9 cellular contexts compared by ENCODE assay signal in genomic region chr3:195133462-195133861, GRCh38.
A peak's percentile ranks its signal among the peaks of the same experiment; 100 is the strongest.
DNase-seq lines count a peak whose midpoint lies in the region; ATAC-seq and TF ChIP-seq lines count a peak whose summit lies in the region.
"Had no signal": no experiment of that assay in that cellular context is flagged by ENCODE, and none has a peak within 500 bp of the region (broad histone marks: within the 10 kb centered on the region; RNA-seq: fewer than 3 reads in every experiment).

No MANE protein-coding gene starts in this region.

- H3K4me3 ChIP-seq in stomach: no peak overlapping the region

- no peak for TF ChIP-seq POLR2A in stomach (IDR thresholded peaks at IDR 0.05)

- H3K4me1 Mint-ChIP-seq in activated CD8-positive, alpha-beta T cell treated with anti-CD3 and anti-CD28 coated beads for 36 hours (ENCODE audit: low read depth): peaks cover 23% of the 10 kb centered on the region
- H3K4me1 Mint-ChIP-seq in activated CD8-positive, alpha-beta T cell treated with anti-CD3 and anti-CD28 coated beads, Interleukin-2, amount 10 ng/mL, durations not matched to agents 7 days and 5 days (ENCODE audit: low read depth): peaks cover 12% of the 10 kb centered on the region
- H3K4me1 Mint-ChIP-seq in T-cell: peaks cover 12 to 29% (median 20%) of the 10 kb centered on the region in 3 donors

- no peaks in the 10 kb centered on the region for H3K9me3 Mint-ChIP-seq in activated CD8-positive, alpha-beta T cell treated with anti-CD3 and anti-CD28 coated beads for 36 hours
- no peaks in the 10 kb centered on the region for H3K9me3 Mint-ChIP-seq in activated CD8-positive, alpha-beta T cell treated with anti-CD3 and anti-CD28 coated beads, Interleukin-2, amount 10 ng/mL, durations not matched to agents 7 days and 5 days (ENCODE audit: insufficient read depth)
- no peaks in the 10 kb centered on the region for H3K9me3 Mint-ChIP-seq in T-cell

- ATAC-seq in activated CD8-positive, alpha-beta T cell treated with anti-CD3 and anti-CD28 coated beads for 36 hours: no peak
- ATAC-seq in activated CD8-positive, alpha-beta T cell treated with anti-CD3 and anti-CD28 coated beads, Interleukin-2, amount 10 ng/mL, durations not matched to agents 7 days and 5 days: no peak
- ATAC-seq in T-cell (replicated peaks in 1 of 4): peak; percentile 38 to 93 (median 55)

- POLR2A ChIA-PET in activated CD8-positive, alpha-beta T cell treated with anti-CD3 and anti-CD28 coated beads for 36 hours (lab: Charles Lee): interaction anchor here (1.1 kb wide), 1 partner anchor 22 kb away, joined by 4 read pairs; no protein-coding TSS in a partner anchor
- POLR2A ChIA-PET in activated CD8-positive, alpha-beta T cell treated with anti-CD3 and anti-CD28 coated beads, Interleukin-2, amount 10 ng/mL, durations not matched to agents 7 days and 5 days (lab: Charles Lee): no interaction called here
- POLR2A ChIA-PET in T-cell (lab: Charles Lee): interaction anchor here in 1 of 2 donors (0.6 kb wide), 1 partner anchor 374 kb away, joined by 7 read pairs; no protein-coding TSS in a partner anchor

- no peaks in the 10 kb centered on the region for H3K36me3 ChIP-seq in stomach

- no peak overlapping the region for H3K27ac Mint-ChIP-seq in activated CD8-positive, alpha-beta T cell treated with anti-CD3 and anti-CD28 coated beads for 36 hours
- no peak overlapping the region for H3K27ac Mint-ChIP-seq in activated CD8-positive, alpha-beta T cell treated with anti-CD3 and anti-CD28 coated beads, Interleukin-2, amount 10 ng/mL, durations not matched to agents 7 days and 5 days
- H3K27ac Mint-ChIP-seq in T-cell: no peak overlapping the region
- H3K27ac Mint-ChIP-seq: activated naive CD8-positive, alpha-beta T cell had no signal

- no peaks in the 10 kb centered on the region for H3K9me3 ChIP-seq in stomach

- no peak overlapping the region for H3K4me3 Mint-ChIP-seq in activated CD8-positive, alpha-beta T cell treated with anti-CD3 and anti-CD28 coated beads for 36 hours
- H3K4me3 Mint-ChIP-seq in activated CD8-positive, alpha-beta T cell treated with anti-CD3 and anti-CD28 coated beads, Interleukin-2, amount 10 ng/mL, durations not matched to agents 7 days and 5 days: no peak overlapping the region
- H3K4me3 Mint-ChIP-seq in T-cell: no peak overlapping the region
- H3K4me3 Mint-ChIP-seq: activated naive CD8-positive, alpha-beta T cell had no signal

- peaks cover 0 to 28% (median 14%) of the 10 kb centered on the region in 4 donors for H3K4me1 ChIP-seq in stomach

- TF ChIP-seq EP300 in stomach (IDR thresholded peaks at IDR 0.05): peak; percentile 49

- H3K36me3 Mint-ChIP-seq in activated CD8-positive, alpha-beta T cell treated with anti-CD3 and anti-CD28 coated beads for 36 hours (ENCODE audit: low read depth): peaks cover 3% of the 10 kb centered on the region
- H3K36me3 Mint-ChIP-seq in activated CD8-positive, alpha-beta T cell treated with anti-CD3 and anti-CD28 coated beads, Interleukin-2, amount 10 ng/mL, durations not matched to agents 7 days and 5 days (ENCODE audit: low read depth): no peaks in the 10 kb centered on the region
- H3K36me3 Mint-ChIP-seq in T-cell: peaks cover 4% of the 10 kb centered on the region

- peak overlapping the region in 4 of 5 donors; percentile 24 to 83 (median 48) for H3K27ac ChIP-seq in stomach

- no peaks in the 10 kb centered on the region for H3K27me3 ChIP-seq in stomach

- H3K27me3 Mint-ChIP-seq in activated CD8-positive, alpha-beta T cell treated with anti-CD3 and anti-CD28 coated beads for 36 hours: no peaks in the 10 kb centered on the region
- H3K27me3 Mint-ChIP-seq in activated CD8-positive, alpha-beta T cell treated with anti-CD3 and anti-CD28 coated beads, Interleukin-2, amount 10 ng/mL, durations not matched to agents 7 days and 5 days (ENCODE audit: low read depth): no peaks in the 10 kb centered on the region
- no peaks in the 10 kb centered on the region for H3K27me3 Mint-ChIP-seq in T-cell
- H3K27me3 Mint-ChIP-seq: activated naive CD8-positive, alpha-beta T cell had no signal

- peak; percentile 37 for DNase-seq in activated CD8-positive, alpha-beta T cell treated with anti-CD3 and anti-CD28 coated beads for 36 hours
- DNase-seq in activated CD8-positive, alpha-beta T cell treated with anti-CD3 and anti-CD28 coated beads, Interleukin-2, amount 10 ng/mL, durations not matched to agents 7 days and 5 days: no peak
- DNase-seq in T-cell (peak in 32 of 34 experiments; percentile 8 to 51 (median 26)), fibroblast of peridontal ligament (ENCODE audit: extremely low read depth) (peak; percentile 96), stomach (no peak), GM20000 (ENCODE audit: low spot score) (no peak), NAMALWA (ENCODE audit: low spot score) (no peak)
- no peak for DNase-seq in NK-92 treated with Interleukin-12 subunit alpha and Interleukin-12 subunit beta, amount 100 ng/mL, for 24 hours (lab: John Stamatoyannopoulos, UW)

- WGBS in stomach, 5 donors: 49 to 74% (median 66%) methylated on average over 12 of the region's 12 CpGs

- CTCF ChIA-PET in activated CD8-positive, alpha-beta T cell treated with anti-CD3 and anti-CD28 coated beads for 36 hours (lab: Charles Lee): interaction anchor here (1.0 to 1.5 kb wide), 2 partner anchors 27 to 53 kb away, joined by 3 read pairs; no protein-coding TSS in a partner anchor
- CTCF ChIA-PET in activated CD8-positive, alpha-beta T cell treated with anti-CD3 and anti-CD28 coated beads, Interleukin-2, amount 10 ng/mL, durations not matched to agents 7 days and 5 days (lab: Charles Lee): interaction anchor here (1.1 kb wide), 1 partner anchor 125 kb away, joined by 3 read pairs; no protein-coding TSS in a partner anchor
- CTCF ChIA-PET in T-cell (lab: Charles Lee): no interaction called here

- intact Hi-C loops in activated CD8-positive, alpha-beta T cell treated with anti-CD3 and anti-CD28 coated beads for 36 hours (cut with micrococcal nuclease): no loop called here
- intact Hi-C loops in stomach (cut with DNase I; ENCODE audit: low total_unique reads): no loop called here

- TF ChIP-seq CTCF in activated CD8-positive, alpha-beta T cell treated with anti-CD3 and anti-CD28 coated beads for 36 hours (IDR thresholded peaks at IDR 0.05): no peak
- TF ChIP-seq CTCF in stomach (IDR thresholded peaks at IDR 0.05): no peak
- no peak for TF ChIP-seq CTCF in GM20000 (IDR thresholded peaks at IDR 0.05; ENCODE audit: extremely low read depth, missing control alignments)

Comparison
In these comparisons a context has a peak if more than half of its experiments do, and no peak if none do; other contexts are left out.
1. DNase-seq: peak in activated CD8-positive, alpha-beta T cell treated with anti-CD3 and anti-CD28 coated beads for 36 hours (single experiment), T-cell (32 of 34) and fibroblast of peridontal ligament (single experiment); none in activated CD8-positive, alpha-beta T cell treated with anti-CD3 and anti-CD28 coated beads, Interleukin-2, amount 10 ng/mL, durations not matched to agents 7 days and 5 days (single experiment), stomach (single experiment), GM20000 (single experiment), NAMALWA (single experiment) and NK-92 treated with Interleukin-12 subunit alpha and Interleukin-12 subunit beta, amount 100 ng/mL, for 24 hours (single experiment).
2. ATAC-seq: peak in T-cell (4 of 4); none in activated CD8-positive, alpha-beta T cell treated with anti-CD3 and anti-CD28 coated beads for 36 hours (single experiment) and activated CD8-positive, alpha-beta T cell treated with anti-CD3 and anti-CD28 coated beads, Interleukin-2, amount 10 ng/mL, durations not matched to agents 7 days and 5 days (single experiment).
3. CTCF ChIA-PET loops: an anchor here in activated CD8-positive, alpha-beta T cell treated with anti-CD3 and anti-CD28 coated beads for 36 hours (1.0 to 1.5 kb wide) and activated CD8-positive, alpha-beta T cell treated with anti-CD3 and anti-CD28 coated beads, Interleukin-2, amount 10 ng/mL, durations not matched to agents 7 days and 5 days (1.1 kb wide); none called in T-cell.